Comparison of ENCODE assay signal across 1 cellular context in genomic region chr7:27958933-27959548, GRCh38.
TF ChIP-seq lines count a peak whose summit lies in the region.

No MANE protein-coding gene starts in this region.

TF ChIP-seq in SK-N-SH, 30 proteins besides CTCF, POLR2A, EP300 and RAD21 (continued from another document):
- TF ChIP-seq REST (IDR thresholded peaks at IDR 0.05; ENCODE audit: low read depth, low read length): no peak
